In genomic region chr14:90726656-90727055, GRCh38 we compare ENCODE assay signal across 10 cellular contexts.
A peak's percentile ranks its signal among the peaks of the same experiment; 100 is the strongest.
DNase-seq lines count a peak whose midpoint lies in the region; ATAC-seq, FAIRE-seq and TF ChIP-seq lines count a peak whose summit lies in the region.
"Had no signal": no experiment of that assay in that cellular context is flagged by ENCODE, and none has a peak within 500 bp of the region (broad histone marks: within the 10 kb centered on the region; RNA-seq: fewer than 3 reads in every experiment).

No MANE protein-coding gene starts in this region.

- peak; percentile 62 for ATAC-seq in Right ventricle myocardium superior (ENCODE audit: poor library complexity)
- no peak for ATAC-seq in HG03432 (IDR thresholded peaks at IDR 0.05; ENCODE audit: unreplicated experiment)

- H3K14ac ChIP-seq in mesenchymal stem cell (ENCODE audit: low read length in 2 of 2) = no peak overlapping the region

- 77% methylated on average over 9 of the region's 9 CpGs for WGBS in mesenchymal stem cell

- H3K4me3 ChIP-seq in right atrium auricular region (no peak overlapping the region), choroid plexus epithelial cell (ENCODE audit: low read depth, low read length) (no peak overlapping the region), mesenchymal stem cell (ENCODE audit: insufficient read depth in 1 of 2, low read depth in 1 of 2, low read length in 2 of 2) (peak overlapping the region in 1 of 2 experiments; percentile 28), kidney (ENCODE audit: low read length in 2 of 2) (no peak overlapping the region)

- intact Hi-C loops in Right ventricle myocardium superior (cut with DNase I) = no loop called here
- intact Hi-C loops in kidney (cut with DNase I) = no loop called here

- no peak overlapping the region for H3K23ac ChIP-seq in mesenchymal stem cell (ENCODE audit: low read length in 2 of 2)

- H3K36me3 ChIP-seq in right atrium auricular region (no peaks in the 10 kb centered on the region), mesenchymal stem cell (ENCODE audit: control insufficient read depth in 1 of 2, insufficient read depth in 2 of 2, low read depth in 1 of 2, low read length in 2 of 2) (peaks cover 9 to 25% of the 10 kb centered on the region in 2 experiments), kidney (ENCODE audit: control insufficient read depth in 1 of 2, insufficient read depth in 2 of 2, low read length in 2 of 2) (no peaks in the 10 kb centered on the region)

- DNase-seq in Right ventricle myocardium superior = no peak
- DNase-seq in right atrium auricular region (ENCODE audit: low spot score) = no peak
- peak; percentile 88 for DNase-seq in choroid plexus epithelial cell (ENCODE audit: low read depth)
- DNase-seq in mesenchymal stem cell = peak; percentile 13
- no peak for DNase-seq in kidney
- DNase-seq in HTR-8/SVneo (ENCODE audit: insufficient read length, low spot score) = no peak
- no peak for DNase-seq in stimulated activated CD4-positive, alpha-beta T cell treated with anti-CD3 and anti-CD28 coated beads, Interleukin-15, amount 100 ng/mL, for 24 hours
- DNase-seq: CD4-positive, CD25-positive, alpha-beta regulatory T cell had no signal

- H4K8ac ChIP-seq in mesenchymal stem cell (ENCODE audit: low read length) = no peak overlapping the region

- no peak overlapping the region for H3K4me2 ChIP-seq in mesenchymal stem cell (ENCODE audit: low read length, poor library complexity, severe bottlenecking)

- H3K4ac ChIP-seq in mesenchymal stem cell (ENCODE audit: low read depth in 1 of 2, low read length in 2 of 2) = no peak overlapping the region

- peaks cover 0 to 10% of the 10 kb centered on the region in 2 donors for H3K4me1 ChIP-seq in right atrium auricular region
- H3K4me1 ChIP-seq in mesenchymal stem cell (ENCODE audit: control insufficient read depth, insufficient read depth, low read depth, low read length) = peaks cover 2% of the 10 kb centered on the region
- H3K4me1 ChIP-seq in kidney (ENCODE audit: control insufficient read depth in 1 of 2, insufficient read depth in 1 of 2, low read depth in 1 of 2, low read length in 2 of 2) = no peaks in the 10 kb centered on the region

- H3K79me1 ChIP-seq in mesenchymal stem cell (replicated peaks; ENCODE audit: low read length, poor library complexity, severe bottlenecking) = peaks cover 5% of the 10 kb centered on the region

- H2BK120ac ChIP-seq in mesenchymal stem cell (ENCODE audit: low read depth, low read length) = no peak overlapping the region

- H3K9ac ChIP-seq in mesenchymal stem cell (ENCODE audit: low read length) = peak overlapping the region; percentile 70
- no peak overlapping the region for H3K9ac ChIP-seq in kidney (ENCODE audit: low read length in 2 of 2)

- no peak overlapping the region for H2BK15ac ChIP-seq in mesenchymal stem cell (ENCODE audit: low read depth, poor library complexity, severe bottlenecking)

- no peak overlapping the region for H2AK5ac ChIP-seq in mesenchymal stem cell (ENCODE audit: low read length, severe bottlenecking)

- no peak overlapping the region for H2BK12ac ChIP-seq in mesenchymal stem cell (ENCODE audit: low read length in 2 of 2)

- H2BK5ac ChIP-seq in mesenchymal stem cell (ENCODE audit: low read depth, low read length, poor library complexity, severe bottlenecking) = no peak overlapping the region

- no peak overlapping the region for H2AFZ ChIP-seq in mesenchymal stem cell (ENCODE audit: low read depth, low read length)

- TF ChIP-seq CTCF in right atrium auricular region (IDR thresholded peaks at IDR 0.05) (peak in 1 of 2 donors; percentile 27), choroid plexus epithelial cell (conservative IDR thresholded peaks at IDR 0.05; ENCODE audit: low read depth, low read length) (peak; percentile 68), kidney (IDR thresholded peaks at IDR 0.05; ENCODE audit: borderline replicate concordance, extremely low read depth, insufficient read depth) (no peak)

- FAIRE-seq in kidney (lab: Jason Lieb, UNC) (no peak), HTR-8/SVneo (lab: Jason Lieb, UNC) (no peak)
- FAIRE-seq: endometrium had no signal

- H3K27me3 ChIP-seq in right atrium auricular region (no peaks in the 10 kb centered on the region), mesenchymal stem cell (ENCODE audit: control insufficient read depth in 1 of 2, insufficient read depth in 1 of 2, low read length in 2 of 2) (no peaks in the 10 kb centered on the region)

- H3K9me3 ChIP-seq in right atrium auricular region (no peaks in the 10 kb centered on the region), mesenchymal stem cell (ENCODE audit: control insufficient read depth, low read length) (no peaks in the 10 kb centered on the region), kidney (ENCODE audit: control insufficient read depth in 1 of 2, low read length in 2 of 2) (no peaks in the 10 kb centered on the region)

- no peak overlapping the region for H4K91ac ChIP-seq in mesenchymal stem cell (ENCODE audit: low read length)

- H3K27ac ChIP-seq in right atrium auricular region = no peak overlapping the region
- no peak overlapping the region for H3K27ac ChIP-seq in mesenchymal stem cell (ENCODE audit: low read length, poor library complexity, severe bottlenecking)
- no peak overlapping the region for H3K27ac ChIP-seq in kidney (ENCODE audit: low read depth in 2 of 2, low read length in 2 of 2)

- H3K18ac ChIP-seq in mesenchymal stem cell (ENCODE audit: low read depth in 1 of 2, low read length in 2 of 2) = no peak overlapping the region

Comparison
In these comparisons a context has a peak if more than half of its experiments do, and no peak if none do; other contexts are left out.
1. DNase-seq: peak in choroid plexus epithelial cell (single experiment) and mesenchymal stem cell (single experiment); none in Right ventricle myocardium superior (single experiment), right atrium auricular region (single experiment), kidney (single experiment), HTR-8/SVneo (single experiment) and stimulated activated CD4-positive, alpha-beta T cell treated with anti-CD3 and anti-CD28 coated beads, Interleukin-15, amount 100 ng/mL, for 24 hours (single experiment).